17 cellular contexts compared by ENCODE assay signal in genomic region chr7:132187869-132188789, GRCh38.
DNase-seq lines count a peak whose midpoint lies in the region; ATAC-seq and TF ChIP-seq lines count a peak whose summit lies in the region.
"Had no signal": no experiment of that assay in that cellular context is flagged by ENCODE, and none has a peak within 500 bp of the region (broad histone marks: within the 10 kb centered on the region; RNA-seq: fewer than 3 reads in every experiment).

No MANE protein-coding gene starts in this region.

- H3K9ac ChIP-seq in HUES64 (ENCODE audit: low read depth, low read length): peak overlapping the region; percentile 14; the same call in 1 of the 2 replicates

- peak overlapping the region; percentile 93; the same call in 1 of the 2 replicates for H3K27ac ChIP-seq in HUES64 (ENCODE audit: low read depth, low read length)
- H3K27ac ChIP-seq: Peyer's patch had no signal

- peaks cover 0 to 3% (median under 1%) of the 10 kb centered on the region in 3 donors for H3K27me3 Mint-ChIP-seq in CD14-positive monocyte (ENCODE audit: low read depth in 3 of 3)

- no peaks in the 10 kb centered on the region for H3K36me3 ChIP-seq in HUES64 (ENCODE audit: insufficient read depth, low read length)
- H3K36me3 ChIP-seq: Peyer's patch had no signal

- H3K4me3 Mint-ChIP-seq in CD14-positive monocyte: no peak overlapping the region

- no peaks in the 10 kb centered on the region for H3K27me3 ChIP-seq in HUES64 (ENCODE audit: insufficient read depth, low read length)
- H3K27me3 ChIP-seq: Peyer's patch had no signal

- H3K4me3 ChIP-seq in HUES64 (ENCODE audit: low read length): no peak overlapping the region
- H3K4me3 ChIP-seq: Peyer's patch had no signal

- intact Hi-C loops in CD14-positive monocyte (cut with micrococcal nuclease): no loop called here

- H3K4me1 Mint-ChIP-seq in CD14-positive monocyte: no peaks in the 10 kb centered on the region

- TF ChIP-seq CTCF in CD14-positive monocyte (IDR thresholded peaks at IDR 0.05): no peak

- 10% methylated on average over 4 of the region's 4 CpGs for WGBS in HUES64

- H3K9me3 Mint-ChIP-seq in CD14-positive monocyte: peaks cover 12 to 40% (median 24%) of the 10 kb centered on the region in 7 donors

- no peaks in the 10 kb centered on the region for H3K36me3 Mint-ChIP-seq in CD14-positive monocyte

- peaks cover 11% of the 10 kb centered on the region; the same call in 1 of the 2 replicates for H3K9me3 ChIP-seq in HUES64 (ENCODE audit: insufficient read depth, low read depth, low read length)

- H3K4me1 ChIP-seq in HUES64 (ENCODE audit: insufficient read depth, low read length): peaks cover 34% of the 10 kb centered on the region
- H3K4me1 ChIP-seq: Peyer's patch had no signal

- ATAC-seq in GM21515 (IDR thresholded peaks at IDR 0.05; ENCODE audit: unreplicated experiment): no peak
- ATAC-seq in HG03045 (IDR thresholded peaks at IDR 0.05; ENCODE audit: unreplicated experiment): no peak

- DNase-seq in CD14-positive monocyte (ENCODE audit: low spot score) (peak; percentile 17), iPS DF 19.7 (ENCODE audit: low read depth, low spot score) (peak; percentile 95), left kidney (ENCODE audit: low read depth, low spot score) (peak; percentile 42), HCEC 1CT (no peak)
- DNase-seq in activated naive CD4-positive, alpha-beta T cell (lab: John Stamatoyannopoulos, UW): no peak
- DNase-seq: 8988T, GDM1, NCI-H1048, NCI-H146, NCI-H2081, NCI-H2171 treated with DMSO at 0.1 percent for 48 hours, NCI-H446, NCI-H69, Peyer's patch had no signal

- no peak overlapping the region for H3K27ac Mint-ChIP-seq in CD14-positive monocyte

Comparison
In these comparisons a context has a peak if more than half of its experiments do, and no peak if none do; other contexts are left out.
1. DNase-seq: peak in CD14-positive monocyte (single experiment), iPS DF 19.7 (single experiment) and left kidney (single experiment); none in activated naive CD4-positive, alpha-beta T cell (0 of 4) and HCEC 1CT (single experiment).